28 cellular contexts compared by ENCODE assay signal in the genomic region with DNA sequence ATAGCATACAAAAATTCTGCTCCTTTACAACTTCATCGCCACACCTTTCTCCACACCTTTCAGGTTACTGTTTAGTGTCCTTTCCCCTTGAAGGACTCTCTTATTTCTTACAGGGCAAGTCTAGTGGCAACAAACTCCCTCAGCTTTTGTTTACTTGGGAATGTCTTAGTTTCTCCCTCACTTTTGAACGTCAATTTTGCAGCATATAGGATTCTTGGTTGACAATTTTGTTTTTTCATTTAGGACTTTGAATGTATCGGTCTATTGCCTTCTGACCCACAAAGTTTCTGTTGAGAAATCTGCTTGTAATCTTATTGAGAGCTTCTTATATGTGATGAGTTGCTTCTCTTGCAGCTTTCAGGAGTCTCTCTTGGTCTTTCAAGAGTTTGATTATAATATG.
"Had no signal": no experiment of that assay in that cellular context is flagged by ENCODE, and none has a peak within 500 bp of the region (broad histone marks: within the 10 kb centered on the region; RNA-seq: fewer than 3 reads in every experiment).

No MANE protein-coding gene starts in this region.

- H3K4me3 ChIP-seq: stomach, suprapubic skin, testis, thoracic aorta, thyroid gland, tibial artery, tibial nerve, transverse colon, upper lobe of left lung, upper lobe of right lung, uterus, vagina had no signal

- DNase-seq: stimulated activated CD4-positive, alpha-beta T cell treated with anti-CD3 and anti-CD28 coated beads, Interleukin-2, amount 100 ng/mL, for 48 hours; stimulated activated CD4-positive, alpha-beta T cell treated with anti-CD3 and anti-CD28 coated beads, Interleukin-4, amount 100 ng/mL, for 1 hour; stimulated activated CD4-positive, alpha-beta T cell treated with anti-CD3 and anti-CD28 coated beads, Interleukin-4, amount 100 ng/mL, for 24 hours; stimulated activated CD4-positive, alpha-beta T cell treated with anti-CD3 and anti-CD28 coated beads, Interleukin-4, amount 100 ng/mL, for 4 hours; stimulated activated CD8-positive, alpha-beta memory T cell treated with anti-CD3 and anti-CD28 coated beads, Interleukin-4, amount 100 ng/mL, for 48 hours; stimulated activated naive B cell treated with anti-CD40 and anti-IgM and Interleukin-4, amounts not matched to agents 10 μg/mL and 1 μg/mL and 100 μg/mL, for 72 hours; stimulated activated naive CD4-positive, alpha-beta T cell; stimulated activated naive CD4-positive, alpha-beta T cell treated with Interleukin-2 at 50 U/mL for 16 hours; stimulated activated naive CD8-positive, alpha-beta T cell treated with anti-CD3 and anti-CD28 coated beads, Interleukin-15, amount 100 ng/mL, for 72 hours; stimulated activated naive CD8-positive, alpha-beta T cell treated with anti-CD3 and anti-CD28 coated beads, Interleukin-15, Interleukin-2, amounts not matched to agents 100 U/mL and 50 U/mL, for 24 hours; stomach; substantia nigra; testis; thyroid gland; tibial artery; transverse colon; trophoblast cell; upper lobe of left lung; upper lobe of right lung; uterus had no signal

- H3K4me1 Mint-ChIP-seq: stimulated activated naive CD8-positive, alpha-beta T cell treated with anti-CD3 and anti-CD28 coated beads, Interleukin-15, amount 100 ng/mL, for 72 hours had no signal

- H3K36me3 ChIP-seq: thoracic aorta, thyroid gland, transverse colon, upper lobe of left lung, upper lobe of right lung, uterus had no signal

- H3K27me3 Mint-ChIP-seq: stimulated activated memory B cell treated with anti-CD40 and anti-IgM and Interleukin-4, amounts not matched to agents 10 μg/mL and 1 μg/mL and 100 μg/mL, for 72 hours; stimulated activated naive B cell treated with anti-CD40 and anti-IgM and Interleukin-4, amounts not matched to agents 10 μg/mL and 1 μg/mL and 100 μg/mL, for 72 hours; stimulated activated naive CD8-positive, alpha-beta T cell treated with anti-CD3 and anti-CD28 coated beads, Interleukin-15, amount 100 ng/mL, for 72 hours; stimulated activated naive CD8-positive, alpha-beta T cell treated with anti-CD3 and anti-CD28 coated beads, Interleukin-15, Interleukin-2, amounts not matched to agents 100 ng/mL and 50 ng/mL, for 24 hours; type B pancreatic cell had no signal

- H3K4me3 Mint-ChIP-seq: stimulated activated effector memory CD8-positive, alpha-beta T cell treated with anti-CD3 and anti-CD28 coated beads, Interleukin-12 subunit alpha, Interleukin-12 subunit beta, amount 100 ng/mL, for 72 hours; stimulated activated memory B cell treated with anti-CD40 and anti-IgM and Interleukin-4, amounts not matched to agents 10 μg/mL and 1 μg/mL and 100 μg/mL, for 72 hours; stimulated activated naive B cell treated with anti-CD40 and anti-IgM and Interleukin-4, amounts not matched to agents 10 μg/mL and 1 μg/mL and 100 μg/mL, for 72 hours; stimulated activated naive CD8-positive, alpha-beta T cell treated with anti-CD3 and anti-CD28 coated beads, Interleukin-15, amount 100 ng/mL, for 72 hours; stimulated activated naive CD8-positive, alpha-beta T cell treated with anti-CD3 and anti-CD28 coated beads, Interleukin-15, Interleukin-2, amounts not matched to agents 100 ng/mL and 50 ng/mL, for 24 hours; type B pancreatic cell had no signal

- H3K27ac ChIP-seq: stomach, suprapubic skin, testis, thoracic aorta, thyroid gland, tibial artery, tibial nerve, transverse colon, upper lobe of left lung, upper lobe of right lung, uterus, vagina had no signal

- H3K27ac Mint-ChIP-seq: stimulated activated effector memory CD8-positive, alpha-beta T cell treated with anti-CD3 and anti-CD28 coated beads, Interleukin-12 subunit alpha, Interleukin-12 subunit beta, amount 100 ng/mL, for 72 hours; stimulated activated memory B cell treated with anti-CD40 and anti-IgM and Interleukin-4, amounts not matched to agents 10 μg/mL and 1 μg/mL and 100 μg/mL, for 72 hours; stimulated activated naive B cell treated with anti-CD40 and anti-IgM and Interleukin-4, amounts not matched to agents 10 μg/mL and 1 μg/mL and 100 μg/mL, for 72 hours; stimulated activated naive CD8-positive, alpha-beta T cell treated with anti-CD3 and anti-CD28 coated beads, Interleukin-15, amount 100 ng/mL, for 72 hours; stimulated activated naive CD8-positive, alpha-beta T cell treated with anti-CD3 and anti-CD28 coated beads, Interleukin-15, Interleukin-2, amounts not matched to agents 100 ng/mL and 50 ng/mL, for 24 hours; type B pancreatic cell had no signal

- H3K9me3 ChIP-seq: testis, thyroid gland had no signal

- H3K27me3 ChIP-seq: stomach, suprapubic skin, testis, thyroid gland, tibial artery, tibial nerve, transverse colon, upper lobe of left lung, upper lobe of right lung, uterus, vagina had no signal

- H3K4me1 ChIP-seq: stomach, suprapubic skin, testis, thyroid gland, tibial artery, tibial nerve, transverse colon, upper lobe of left lung, upper lobe of right lung, uterus, vagina had no signal

- ATAC-seq: stimulated activated effector memory CD8-positive, alpha-beta T cell treated with anti-CD3 and anti-CD28 coated beads, Interleukin-12 subunit alpha, Interleukin-12 subunit beta, amount 100 ng/mL, for 72 hours; stimulated activated memory B cell treated with anti-CD40 and anti-IgM and Interleukin-4, amounts not matched to agents 10 μg/mL and 1 μg/mL and 100 μg/mL, for 72 hours; stimulated activated naive B cell treated with anti-CD40 and anti-IgM and Interleukin-4, amounts not matched to agents 10 μg/mL and 1 μg/mL and 100 μg/mL, for 72 hours; stimulated activated naive CD8-positive, alpha-beta T cell treated with anti-CD3 and anti-CD28 coated beads, Interleukin-15, amount 100 ng/mL, for 72 hours; stimulated activated naive CD8-positive, alpha-beta T cell treated with anti-CD3 and anti-CD28 coated beads, Interleukin-15, Interleukin-2, amounts not matched to agents 100 U/mL and 50 U/mL, for 24 hours; upper lobe of right lung had no signal
